1 cellular context compared by ENCODE assay signal in the genomic region with DNA sequence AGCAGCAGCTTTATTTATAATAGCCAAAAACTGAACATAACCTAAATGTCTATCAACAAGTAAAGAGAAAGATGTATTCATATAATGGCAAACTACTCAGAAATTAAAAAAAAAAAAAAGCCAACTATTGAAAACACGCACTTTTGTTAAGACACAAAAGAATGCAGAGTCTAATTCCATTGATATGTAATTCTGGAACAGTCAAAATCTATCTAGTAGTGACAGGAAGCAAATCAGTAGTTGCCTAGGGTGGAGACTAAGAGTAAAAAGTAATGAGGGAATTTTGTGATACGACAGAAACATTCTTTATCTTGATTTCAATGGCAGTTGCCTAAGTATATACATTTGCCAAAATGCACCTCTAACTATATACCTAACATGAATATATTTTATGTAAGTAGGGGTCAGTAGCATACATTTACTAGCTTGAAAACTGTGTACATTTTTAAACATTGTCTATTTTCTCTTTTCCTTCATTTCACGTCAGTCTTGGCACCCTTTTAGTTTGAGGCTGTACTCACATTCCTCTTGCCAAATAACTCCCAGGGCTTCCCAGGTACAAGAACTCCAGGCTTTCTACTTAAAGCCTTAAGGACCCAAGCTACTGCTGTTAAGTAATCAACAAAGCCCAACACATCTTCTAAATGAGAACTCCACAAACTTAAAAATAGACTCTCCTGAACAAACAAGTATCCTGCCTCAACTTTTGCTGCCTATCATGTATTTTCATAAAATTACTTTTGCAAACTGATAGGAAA.
TF ChIP-seq lines count a peak whose summit lies in the region.

No MANE protein-coding gene starts in this region.

TF ChIP-seq in WTC11, 78 proteins besides CTCF, POLR2A, EP300 and RAD21 (continued from another document):
- TF ChIP-seq, protein P1, sequence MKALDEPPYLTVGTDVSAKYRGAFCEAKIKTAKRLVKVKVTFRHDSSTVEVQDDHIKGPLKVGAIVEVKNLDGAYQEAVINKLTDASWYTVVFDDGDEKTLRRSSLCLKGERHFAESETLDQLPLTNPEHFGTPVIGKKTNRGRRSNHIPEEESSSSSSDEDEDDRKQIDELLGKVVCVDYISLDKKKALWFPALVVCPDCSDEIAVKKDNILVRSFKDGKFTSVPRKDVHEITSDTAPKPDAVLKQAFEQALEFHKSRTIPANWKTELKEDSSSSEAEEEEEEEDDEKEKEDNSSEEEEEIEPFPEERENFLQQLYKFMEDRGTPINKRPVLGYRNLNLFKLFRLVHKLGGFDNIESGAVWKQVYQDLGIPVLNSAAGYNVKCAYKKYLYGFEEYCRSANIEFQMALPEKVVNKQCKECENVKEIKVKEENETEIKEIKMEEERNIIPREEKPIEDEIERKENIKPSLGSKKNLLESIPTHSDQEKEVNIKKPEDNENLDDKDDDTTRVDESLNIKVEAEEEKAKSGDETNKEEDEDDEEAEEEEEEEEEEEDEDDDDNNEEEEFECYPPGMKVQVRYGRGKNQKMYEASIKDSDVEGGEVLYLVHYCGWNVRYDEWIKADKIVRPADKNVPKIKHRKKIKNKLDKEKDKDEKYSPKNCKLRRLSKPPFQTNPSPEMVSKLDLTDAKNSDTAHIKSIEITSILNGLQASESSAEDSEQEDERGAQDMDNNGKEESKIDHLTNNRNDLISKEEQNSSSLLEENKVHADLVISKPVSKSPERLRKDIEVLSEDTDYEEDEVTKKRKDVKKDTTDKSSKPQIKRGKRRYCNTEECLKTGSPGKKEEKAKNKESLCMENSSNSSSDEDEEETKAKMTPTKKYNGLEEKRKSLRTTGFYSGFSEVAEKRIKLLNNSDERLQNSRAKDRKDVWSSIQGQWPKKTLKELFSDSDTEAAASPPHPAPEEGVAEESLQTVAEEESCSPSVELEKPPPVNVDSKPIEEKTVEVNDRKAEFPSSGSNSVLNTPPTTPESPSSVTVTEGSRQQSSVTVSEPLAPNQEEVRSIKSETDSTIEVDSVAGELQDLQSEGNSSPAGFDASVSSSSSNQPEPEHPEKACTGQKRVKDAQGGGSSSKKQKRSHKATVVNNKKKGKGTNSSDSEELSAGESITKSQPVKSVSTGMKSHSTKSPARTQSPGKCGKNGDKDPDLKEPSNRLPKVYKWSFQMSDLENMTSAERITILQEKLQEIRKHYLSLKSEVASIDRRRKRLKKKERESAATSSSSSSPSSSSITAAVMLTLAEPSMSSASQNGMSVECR (CRISPR knock-in tag; IDR thresholded peaks at IDR 0.05; ENCODE audit: borderline replicate concordance), result no peak
- TF ChIP-seq ATF1 (CRISPR knock-in tag; IDR thresholded peaks at IDR 0.05) (no peak), HMGA2 (CRISPR knock-in tag; IDR thresholded peaks at IDR 0.05) (no peak), ELF4 (CRISPR knock-in tag; IDR thresholded peaks at IDR 0.05; ENCODE audit: low read depth) (no peak), RELA (CRISPR knock-in tag; IDR thresholded peaks at IDR 0.05; ENCODE audit: borderline replicate concordance) (no peak), FOXJ3 (CRISPR knock-in tag; IDR thresholded peaks at IDR 0.05; ENCODE audit: borderline replicate concordance) (no peak), ZNF138 (CRISPR knock-in tag; conservative IDR thresholded peaks at IDR 0.05) (no peak), ZNF232 (CRISPR knock-in tag; IDR thresholded peaks at IDR 0.05) (no peak), FOXK1 (CRISPR knock-in tag; IDR thresholded peaks at IDR 0.05) (no peak), ETV6 (CRISPR knock-in tag; IDR thresholded peaks at IDR 0.05) (no peak)
- TF ChIP-seq, protein P2, sequence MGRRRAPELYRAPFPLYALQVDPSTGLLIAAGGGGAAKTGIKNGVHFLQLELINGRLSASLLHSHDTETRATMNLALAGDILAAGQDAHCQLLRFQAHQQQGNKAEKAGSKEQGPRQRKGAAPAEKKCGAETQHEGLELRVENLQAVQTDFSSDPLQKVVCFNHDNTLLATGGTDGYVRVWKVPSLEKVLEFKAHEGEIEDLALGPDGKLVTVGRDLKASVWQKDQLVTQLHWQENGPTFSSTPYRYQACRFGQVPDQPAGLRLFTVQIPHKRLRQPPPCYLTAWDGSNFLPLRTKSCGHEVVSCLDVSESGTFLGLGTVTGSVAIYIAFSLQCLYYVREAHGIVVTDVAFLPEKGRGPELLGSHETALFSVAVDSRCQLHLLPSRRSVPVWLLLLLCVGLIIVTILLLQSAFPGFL (CRISPR knock-in tag; IDR thresholded peaks at IDR 0.05; ENCODE audit: borderline replicate concordance), result no peak
